ENCODE assay signal across 1 cellular context in the genomic region with DNA sequence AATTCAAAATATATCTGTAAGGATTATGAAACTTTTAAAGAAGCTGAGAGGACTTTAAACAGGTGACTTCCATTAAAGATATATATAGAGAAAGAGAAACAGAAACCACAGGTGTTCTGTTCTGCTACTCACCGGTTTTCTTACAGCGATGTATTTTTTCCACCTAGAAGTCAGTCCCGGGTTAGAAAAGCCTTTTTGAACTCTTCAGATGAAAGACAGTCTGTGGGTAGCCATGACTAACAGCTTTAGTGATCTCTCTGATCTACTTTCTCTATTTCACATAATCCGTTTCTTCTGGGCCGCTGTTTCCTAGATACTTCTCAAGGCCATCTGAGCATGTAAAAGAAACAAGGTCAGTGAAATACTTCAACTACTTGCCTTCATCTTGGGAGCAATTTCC.
TF ChIP-seq lines count a peak whose summit lies in the region.

No MANE protein-coding gene starts in this region.

TF ChIP-seq in K562, 482 proteins besides CTCF, POLR2A, EP300 and RAD21 (continued from another document):
- TF ChIP-seq, protein P1, sequence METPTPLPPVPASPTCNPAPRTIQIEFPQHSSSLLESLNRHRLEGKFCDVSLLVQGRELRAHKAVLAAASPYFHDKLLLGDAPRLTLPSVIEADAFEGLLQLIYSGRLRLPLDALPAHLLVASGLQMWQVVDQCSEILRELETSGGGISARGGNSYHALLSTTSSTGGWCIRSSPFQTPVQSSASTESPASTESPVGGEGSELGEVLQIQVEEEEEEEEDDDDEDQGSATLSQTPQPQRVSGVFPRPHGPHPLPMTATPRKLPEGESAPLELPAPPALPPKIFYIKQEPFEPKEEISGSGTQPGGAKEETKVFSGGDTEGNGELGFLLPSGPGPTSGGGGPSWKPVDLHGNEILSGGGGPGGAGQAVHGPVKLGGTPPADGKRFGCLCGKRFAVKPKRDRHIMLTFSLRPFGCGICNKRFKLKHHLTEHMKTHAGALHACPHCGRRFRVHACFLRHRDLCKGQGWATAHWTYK (CRISPR knock-in tag; IDR thresholded peaks at IDR 0.05): no peak
- no peak for TF ChIP-seq FOXA3 (CRISPR knock-in tag; conservative IDR thresholded peaks at IDR 0.05 in 1 of 2, IDR thresholded peaks at IDR 0.05 in 1 of 2)
- no peak for TF ChIP-seq HNRNPH1 (optimal IDR thresholded peaks at IDR 0.05; ENCODE audit: low read depth, low read length)
- TF ChIP-seq, protein P2, sequence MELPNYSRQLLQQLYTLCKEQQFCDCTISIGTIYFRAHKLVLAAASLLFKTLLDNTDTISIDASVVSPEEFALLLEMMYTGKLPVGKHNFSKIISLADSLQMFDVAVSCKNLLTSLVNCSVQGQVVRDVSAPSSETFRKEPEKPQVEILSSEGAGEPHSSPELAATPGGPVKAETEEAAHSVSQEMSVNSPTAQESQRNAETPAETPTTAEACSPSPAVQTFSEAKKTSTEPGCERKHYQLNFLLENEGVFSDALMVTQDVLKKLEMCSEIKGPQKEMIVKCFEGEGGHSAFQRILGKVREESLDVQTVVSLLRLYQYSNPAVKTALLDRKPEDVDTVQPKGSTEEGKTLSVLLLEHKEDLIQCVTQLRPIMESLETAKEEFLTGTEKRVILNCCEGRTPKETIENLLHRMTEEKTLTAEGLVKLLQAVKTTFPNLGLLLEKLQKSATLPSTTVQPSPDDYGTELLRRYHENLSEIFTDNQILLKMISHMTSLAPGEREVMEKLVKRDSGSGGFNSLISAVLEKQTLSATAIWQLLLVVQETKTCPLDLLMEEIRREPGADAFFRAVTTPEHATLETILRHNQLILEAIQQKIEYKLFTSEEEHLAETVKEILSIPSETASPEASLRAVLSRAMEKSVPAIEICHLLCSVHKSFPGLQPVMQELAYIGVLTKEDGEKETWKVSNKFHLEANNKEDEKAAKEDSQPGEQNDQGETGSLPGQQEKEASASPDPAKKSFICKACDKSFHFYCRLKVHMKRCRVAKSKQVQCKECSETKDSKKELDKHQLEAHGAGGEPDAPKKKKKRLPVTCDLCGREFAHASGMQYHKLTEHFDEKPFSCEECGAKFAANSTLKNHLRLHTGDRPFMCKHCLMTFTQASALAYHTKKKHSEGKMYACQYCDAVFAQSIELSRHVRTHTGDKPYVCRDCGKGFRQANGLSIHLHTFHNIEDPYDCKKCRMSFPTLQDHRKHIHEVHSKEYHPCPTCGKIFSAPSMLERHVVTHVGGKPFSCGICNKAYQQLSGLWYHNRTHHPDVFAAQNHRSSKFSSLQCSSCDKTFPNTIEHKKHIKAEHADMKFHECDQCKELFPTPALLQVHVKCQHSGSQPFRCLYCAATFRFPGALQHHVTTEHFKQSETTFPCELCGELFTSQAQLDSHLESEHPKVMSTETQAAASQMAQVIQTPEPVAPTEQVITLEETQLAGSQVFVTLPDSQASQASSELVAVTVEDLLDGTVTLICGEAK (IDR thresholded peaks at IDR 0.05): no peak
- TF ChIP-seq, protein P2 (CRISPR knock-in tag; IDR thresholded peaks at IDR 0.05): no peak
- TF ChIP-seq, protein P3, sequence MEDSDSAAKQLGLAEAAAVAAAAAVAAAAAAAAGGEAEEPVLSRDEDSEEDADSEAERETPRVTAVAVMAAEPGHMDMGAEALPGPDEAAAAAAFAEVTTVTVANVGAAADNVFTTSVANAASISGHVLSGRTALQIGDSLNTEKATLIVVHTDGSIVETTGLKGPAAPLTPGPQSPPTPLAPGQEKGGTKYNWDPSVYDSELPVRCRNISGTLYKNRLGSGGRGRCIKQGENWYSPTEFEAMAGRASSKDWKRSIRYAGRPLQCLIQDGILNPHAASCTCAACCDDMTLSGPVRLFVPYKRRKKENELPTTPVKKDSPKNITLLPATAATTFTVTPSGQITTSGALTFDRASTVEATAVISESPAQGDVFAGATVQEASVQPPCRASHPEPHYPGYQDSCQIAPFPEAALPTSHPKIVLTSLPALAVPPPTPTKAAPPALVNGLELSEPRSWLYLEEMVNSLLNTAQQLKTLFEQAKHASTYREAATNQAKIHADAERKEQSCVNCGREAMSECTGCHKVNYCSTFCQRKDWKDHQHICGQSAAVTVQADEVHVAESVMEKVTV (CRISPR knock-in tag; IDR thresholded peaks at IDR 0.05): no peak
- no peak for TF ChIP-seq KLF10 (CRISPR knock-in tag; IDR thresholded peaks at IDR 0.05)
- TF ChIP-seq, protein P4, sequence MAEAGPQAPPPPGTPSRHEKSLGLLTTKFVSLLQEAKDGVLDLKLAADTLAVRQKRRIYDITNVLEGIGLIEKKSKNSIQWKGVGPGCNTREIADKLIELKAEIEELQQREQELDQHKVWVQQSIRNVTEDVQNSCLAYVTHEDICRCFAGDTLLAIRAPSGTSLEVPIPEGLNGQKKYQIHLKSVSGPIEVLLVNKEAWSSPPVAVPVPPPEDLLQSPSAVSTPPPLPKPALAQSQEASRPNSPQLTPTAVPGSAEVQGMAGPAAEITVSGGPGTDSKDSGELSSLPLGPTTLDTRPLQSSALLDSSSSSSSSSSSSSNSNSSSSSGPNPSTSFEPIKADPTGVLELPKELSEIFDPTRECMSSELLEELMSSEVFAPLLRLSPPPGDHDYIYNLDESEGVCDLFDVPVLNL (CRISPR knock-in tag; IDR thresholded peaks at IDR 0.05; ENCODE audit: low read depth): no peak
- no peak for TF ChIP-seq RAD51 (IDR thresholded peaks at IDR 0.05; ENCODE audit: borderline replicate concordance, low read depth)
- no peak for TF ChIP-seq CBX2 (IDR thresholded peaks at IDR 0.05; ENCODE audit: insufficient read depth, low read length, poor library complexity, severe bottlenecking)
- no peak for TF ChIP-seq FOXP1 (CRISPR knock-in tag; IDR thresholded peaks at IDR 0.05)
- TF ChIP-seq, protein P5, sequence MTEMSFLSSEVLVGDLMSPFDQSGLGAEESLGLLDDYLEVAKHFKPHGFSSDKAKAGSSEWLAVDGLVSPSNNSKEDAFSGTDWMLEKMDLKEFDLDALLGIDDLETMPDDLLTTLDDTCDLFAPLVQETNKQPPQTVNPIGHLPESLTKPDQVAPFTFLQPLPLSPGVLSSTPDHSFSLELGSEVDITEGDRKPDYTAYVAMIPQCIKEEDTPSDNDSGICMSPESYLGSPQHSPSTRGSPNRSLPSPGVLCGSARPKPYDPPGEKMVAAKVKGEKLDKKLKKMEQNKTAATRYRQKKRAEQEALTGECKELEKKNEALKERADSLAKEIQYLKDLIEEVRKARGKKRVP (CRISPR knock-in tag; IDR thresholded peaks at IDR 0.05): no peak
- TF ChIP-seq ZNF134 (CRISPR knock-in tag; conservative IDR thresholded peaks at IDR 0.05): no peak
- TF ChIP-seq CCNT2 (IDR thresholded peaks at IDR 0.05; ENCODE audit: borderline replicate concordance, extremely low read depth, insufficient read length, low read depth, low read length): no peak
- no peak for TF ChIP-seq ZNF780A (CRISPR knock-in tag; IDR thresholded peaks at IDR 0.05)
- TF ChIP-seq HMG20A (CRISPR knock-in tag; conservative IDR thresholded peaks at IDR 0.05): no peak
- no peak for TF ChIP-seq ZNF253 (CRISPR knock-in tag; conservative IDR thresholded peaks at IDR 0.05)
